ENCODE assay signal across 8 cellular contexts in the genomic region with DNA sequence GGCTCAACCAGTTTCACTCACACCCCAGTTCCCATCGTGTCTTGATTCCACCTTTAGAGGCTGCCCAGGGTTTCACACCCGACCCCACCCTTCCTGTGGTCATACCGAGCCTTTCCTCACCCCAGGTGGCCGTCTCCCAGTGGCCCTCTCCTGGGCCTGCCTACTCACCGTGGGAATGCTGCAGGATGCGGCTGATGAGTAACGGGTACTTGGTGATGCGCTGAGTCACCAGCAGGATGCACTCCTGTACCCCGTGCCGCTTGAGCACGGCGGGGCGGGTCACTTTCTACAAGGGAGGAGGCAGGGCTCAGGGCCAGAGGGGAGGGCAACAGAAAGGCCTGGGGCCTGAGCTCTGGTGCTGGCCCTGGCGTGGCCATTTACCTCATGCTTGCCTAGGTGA. TPM values are rescaled to one million over a fixed set of nuclear protein-coding genes. Genes with fewer than 3 reads are reported as not detected.
DNase-seq lines count a peak whose midpoint lies in the region; ATAC-seq and TF ChIP-seq lines count a peak whose summit lies in the region.

No MANE protein-coding gene starts in this region.

- H3K4me1 ChIP-seq in DND-41 (ENCODE audit: insufficient read depth, low read length): no peaks in the 10 kb centered on the region

- no peaks in the 10 kb centered on the region for H3K27me3 ChIP-seq in DND-41 (ENCODE audit: insufficient read depth, low read length, poor library complexity)

- no peak for TF ChIP-seq POLR2A in NB4 (IDR thresholded peaks at IDR 0.05; ENCODE audit: extremely low read depth, insufficient read length)

- no peaks in the 10 kb centered on the region for H3K27me3 Mint-ChIP-seq in memory B cell

- peaks cover 17% of the 10 kb centered on the region for H3K79me2 ChIP-seq in DND-41 (ENCODE audit: insufficient read depth, low read length)

- ATAC-seq in DND-41 (ENCODE audit: insufficient read depth, low read depth) (peak; percentile 37; the same call in 1 of the 3 replicates), memory B cell (ENCODE audit: low read depth) (peak; percentile 57), HG03460 (IDR thresholded peaks at IDR 0.05; ENCODE audit: unreplicated experiment) (no peak), HG02885 (IDR thresholded peaks at IDR 0.05; ENCODE audit: poor library complexity, unreplicated experiment) (no peak)

- peaks cover 43% of the 10 kb centered on the region for H3K36me3 Mint-ChIP-seq in memory B cell

- peak overlapping the region; percentile 75 for H3K4me3 Mint-ChIP-seq in memory B cell

- TF ChIP-seq CTCF in DND-41 (IDR thresholded peaks at IDR 0.05; ENCODE audit: borderline replicate concordance, extremely low read depth, low read length, poor library complexity, severe bottlenecking) (peak; percentile 16), NB4 (IDR thresholded peaks at IDR 0.05; ENCODE audit: low read depth, low read length) (no peak)

- no peak overlapping the region for H3K27ac ChIP-seq in DND-41 (ENCODE audit: low read length)

- DNase-seq in DND-41 (no peak), NB4 (ENCODE audit: low read depth) (peak; percentile 49), cerebellum (ENCODE audit: low spot score) (peak; percentile 74), memory B cell (ENCODE audit: low spot score in 2 of 2) (no peak), DMS79 treated with DMSO at 0.1 percent for 48 hours (lab: John Stamatoyannopoulos, UW) (no peak), NCI-H2171 treated with DMSO at 0.1 percent for 48 hours (lab: John Stamatoyannopoulos, UW) (no peak)

- H3K4me2 ChIP-seq in DND-41 (ENCODE audit: insufficient read depth, low read length): no peak overlapping the region

- no peak overlapping the region for H3K9ac ChIP-seq in DND-41 (ENCODE audit: low read depth, low read length)

- H3K27ac Mint-ChIP-seq in memory B cell: peak overlapping the region; percentile 87

- no peaks in the 10 kb centered on the region for H3K9me3 ChIP-seq in DND-41 (ENCODE audit: insufficient read depth, low read length, severe bottlenecking)

- H3K36me3 ChIP-seq in DND-41 (ENCODE audit: insufficient read depth, low read length): peaks cover 91% of the 10 kb centered on the region

- H3K4me1 Mint-ChIP-seq in memory B cell: peaks cover 47% of the 10 kb centered on the region

- H4K20me1 ChIP-seq in DND-41 (ENCODE audit: insufficient read depth, low read length): peaks cover 36% of the 10 kb centered on the region

- H3K9me3 Mint-ChIP-seq in memory B cell: no peaks in the 10 kb centered on the region

- no peak overlapping the region for H2AFZ ChIP-seq in DND-41 (ENCODE audit: low read depth, low read length)

- H3K4me3 ChIP-seq in DND-41 (ENCODE audit: low read depth in 1 of 2, low read length in 2 of 2) (no peak overlapping the region), NB4 (ENCODE audit: low read depth, low read length) (no peak overlapping the region)

RNA-seq across cellular contexts. Expression of a gene that starts 16.4 kb away (rescaled TPM):
- 78.8 TPM for total RNA-seq in cerebellum

RNA-seq across cellular contexts. Expression of a gene that starts 20.5 kb away (rescaled TPM):
- total RNA-seq in cerebellum: not detected

RNA-seq across cellular contexts. Expression of a gene that starts 27.7 kb away (rescaled TPM):
- total RNA-seq in cerebellum: 43.2 TPM

RNA-seq across cellular contexts. Expression of a gene that starts 50.8 kb away (rescaled TPM):
- 26.2 TPM for total RNA-seq in cerebellum

RNA-seq across cellular contexts. Expression of a gene that starts 58.8 kb away (rescaled TPM):
- total RNA-seq in cerebellum: 119 TPM

Comparison
In these comparisons a context has a peak if more than half of its experiments do, and no peak if none do; other contexts are left out.
1. ATAC-seq: peak in DND-41 (single experiment) and memory B cell (single experiment); none in HG03460 (single experiment) and HG02885 (single experiment).
2. DNase-seq: peak in NB4 (single experiment) and cerebellum (single experiment); none in DND-41 (single experiment), memory B cell (0 of 2), DMS79 treated with DMSO at 0.1 percent for 48 hours (single experiment) and NCI-H2171 treated with DMSO at 0.1 percent for 48 hours (single experiment).